19 cellular contexts compared by ENCODE assay signal in genomic region chr19:334296-335071, GRCh38. TPM values are rescaled to one million over a fixed set of nuclear protein-coding genes. Genes with fewer than 3 reads are reported as not detected.
DNase-seq lines count a peak whose midpoint lies in the region; ATAC-seq and TF ChIP-seq lines count a peak whose summit lies in the region.
"Had no signal": no experiment of that assay in that cellular context is flagged by ENCODE, and none has a peak within 500 bp of the region (broad histone marks: within the 10 kb centered on the region; RNA-seq: fewer than 3 reads in every experiment).

No MANE protein-coding gene starts in this region.

- peak; percentile 34 for DNase-seq in EL
- DNase-seq in RWPE1 (ENCODE audit: low spot score), result no peak
- peak; percentile 47 for DNase-seq in mesenteric fat pad (ENCODE audit: low spot score)
- DNase-seq in sciatic nerve (ENCODE audit: low spot score), result peak; percentile 34
- DNase-seq in smooth muscle cell (lab: John Stamatoyannopoulos, UW; ENCODE audit: unreplicated experiment), result no peak
- no peak for DNase-seq in NCI-H69 (lab: John Stamatoyannopoulos, UW)
- no peak for DNase-seq in activated gamma-delta T cell treated with Interleukin-2 at 50 U/mL for 16 hours
- DNase-seq: Calu3; CD4-positive, alpha-beta memory T cell; HCEC 1CT; NCI-H1092 treated with DMSO at 0.1 percent for 48 hours; NCI-H146; NCI-H2029 treated with DMSO at 0.1 percent for 48 hours; NCI-H2171 treated with DMSO at 0.1 percent for 48 hours; NCI-H446 had no signal

- CTCF ChIA-PET in RWPE1 (lab: Yijun Ruan, JAX), result no interaction called here

- ATAC-seq in sciatic nerve, result no peak
- ATAC-seq in GM18502 (IDR thresholded peaks at IDR 0.05; ENCODE audit: poor library complexity, unreplicated experiment), result no peak
- ATAC-seq: Panc1 had no signal

- no peak overlapping the region for H3K4me3 ChIP-seq in smooth muscle cell
- H3K4me3 ChIP-seq: BLaER1 had no signal

- H3K4me1 ChIP-seq in smooth muscle cell (ENCODE audit: low read depth), result no peaks in the 10 kb centered on the region
- H3K4me1 ChIP-seq: BLaER1 had no signal

- WGBS in smooth muscle cell (ENCODE audit: low lambda C conversion rate), result 93% methylated on average over 19 of the region's 19 CpGs

- H2AFZ ChIP-seq in smooth muscle cell (ENCODE audit: low read depth), result no peak overlapping the region

- H3K79me2 ChIP-seq in smooth muscle cell (ENCODE audit: low read depth), result peaks cover 79% of the 10 kb centered on the region

- no peak overlapping the region for H3K9ac ChIP-seq in smooth muscle cell (ENCODE audit: low read depth)
- H3K9ac ChIP-seq: BLaER1 had no signal

- H3F3A ChIP-seq in smooth muscle cell (ENCODE audit: low read depth), result no peaks in the 10 kb centered on the region

- POLR2A ChIA-PET in RWPE1 (lab: Yijun Ruan, JAX; ENCODE audit: low non-redundant PET), result no interaction called here

- TF ChIP-seq CTCF in RWPE1 (conservative IDR thresholded peaks at IDR 0.05; ENCODE audit: low read depth), result no peak
- no peak for TF ChIP-seq CTCF in smooth muscle cell (IDR thresholded peaks at IDR 0.05; ENCODE audit: borderline replicate concordance, insufficient read depth, poor library complexity, severe bottlenecking)

- no peaks in the 10 kb centered on the region for H3K27me3 ChIP-seq in smooth muscle cell (ENCODE audit: low read depth)
- H3K27me3 ChIP-seq: BLaER1 had no signal

- H3K27ac ChIP-seq in RWPE1 (peak overlapping the region; percentile 24), smooth muscle cell (ENCODE audit: low read depth) (no peak overlapping the region)
- H3K27ac ChIP-seq: BLaER1 had no signal

- H3K4me2 ChIP-seq in smooth muscle cell, result no peak overlapping the region
- H3K4me2 ChIP-seq: BLaER1 had no signal

- peaks cover 5% of the 10 kb centered on the region for H3K36me3 ChIP-seq in smooth muscle cell (ENCODE audit: low read depth)

- H3K9me3 ChIP-seq in smooth muscle cell (replicated peaks; ENCODE audit: low read depth), result no peaks in the 10 kb centered on the region

- H4K20me1 ChIP-seq in smooth muscle cell (ENCODE audit: low read depth), result peaks cover 76% of the 10 kb centered on the region

- intact Hi-C loops in sciatic nerve (cut with DNase I), result no loop called here

RNA-seq across cellular contexts. Expression of gene MIER2, which starts 10.1 kb away (rescaled TPM):
- total RNA-seq in mesenteric fat pad (53.5 TPM), sciatic nerve (24.5 TPM), smooth muscle cell (12.7 and 16.3 TPM in 2 replicates)
- polyA plus RNA-seq in smooth muscle cell, result 79.5 and 79.7 TPM in 2 replicates

RNA-seq across cellular contexts. Expression of gene PLPP2, which starts 43.3 kb away (rescaled TPM):
- 7.9 TPM for total RNA-seq in mesenteric fat pad
- total RNA-seq in sciatic nerve, result 8.6 TPM
- total RNA-seq in smooth muscle cell, result 6.0 and 6.2 TPM in 2 replicates
- polyA plus RNA-seq in smooth muscle cell, result 4.8 and 15.1 TPM in 2 replicates
- total RNA-seq: LHCN-M2 had no signal

Comparison
In these comparisons a context has a peak if more than half of its experiments do, and no peak if none do; other contexts are left out.
1. DNase-seq: peak in EL (single experiment), mesenteric fat pad (single experiment) and sciatic nerve (single experiment); none in RWPE1 (single experiment), smooth muscle cell (single experiment), NCI-H69 (single experiment) and activated gamma-delta T cell treated with Interleukin-2 at 50 U/mL for 16 hours (single experiment).